Comparison of ENCODE assay signal across 8 cellular contexts in the genomic region with DNA sequence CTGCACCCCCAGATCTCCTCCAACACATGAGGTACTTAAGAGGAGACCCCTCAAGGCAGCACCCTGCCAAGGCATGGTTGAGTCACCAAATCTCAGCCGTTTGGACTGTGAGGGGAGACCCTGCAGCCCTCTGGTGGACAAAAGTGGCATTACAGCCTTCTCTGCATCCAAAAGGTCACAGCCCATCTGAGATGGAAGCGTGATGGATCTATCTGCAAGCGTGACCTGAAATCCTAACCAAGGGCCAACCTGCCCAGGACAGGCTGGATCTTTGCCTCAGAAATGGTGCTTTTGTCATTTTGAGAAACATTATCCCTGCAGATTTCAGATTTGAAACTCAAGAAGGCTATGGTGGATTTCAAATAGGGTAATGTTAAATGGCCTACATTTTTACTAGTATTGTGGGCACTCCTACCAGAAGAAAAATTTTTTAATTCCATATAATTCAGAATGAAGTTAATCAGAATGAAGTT. TPM values are rescaled to one million over a fixed set of nuclear protein-coding genes. Genes with fewer than 3 reads are reported as not detected.
DNase-seq lines count a peak whose midpoint lies in the region; TF ChIP-seq lines count a peak whose summit lies in the region.

No MANE protein-coding gene starts in this region.

- H3K4me3 Mint-ChIP-seq in activated T-helper 2 cell treated with anti-CD3 and anti-CD28 coated beads, Interferon-gamma antibody, Interleukin-2, Interleukin-4, amounts not matched to agents 10 μg/mL and 5 μg/mL and 100 μg/mL, durations not matched to agents 14 hours and 24 hours and 36 hours (ENCODE audit: low read depth): no peak overlapping the region

- H3K4me3 ChIP-seq in HL-60 (replicated peaks; ENCODE audit: insufficient read depth, low read length) (no peak overlapping the region), foreskin fibroblast (ENCODE audit: low read depth in 1 of 2, low read length in 2 of 2) (no peak overlapping the region), suprapubic skin (no peak overlapping the region)

- H3K9me3 ChIP-seq in suprapubic skin: no peaks in the 10 kb centered on the region

- H3K4me1 ChIP-seq in suprapubic skin: peaks cover 9% of the 10 kb centered on the region

- no peak overlapping the region for H3K27ac Mint-ChIP-seq in activated T-helper 2 cell treated with anti-CD3 and anti-CD28 coated beads, Interferon-gamma antibody, Interleukin-2, Interleukin-4, amounts not matched to agents 10 μg/mL and 5 μg/mL and 100 μg/mL, durations not matched to agents 14 hours and 24 hours and 36 hours

- DNase-seq in GM10266 (ENCODE audit: extremely low spot score): peak; percentile 82
- peak; percentile 45 to 66 for DNase-seq in HL-60 (ENCODE audit: low read depth in 1 of 2, low spot score in 1 of 2)
- peak; percentile 73 for DNase-seq in RPMI8226
- DNase-seq in activated T-helper 2 cell treated with anti-CD3 and anti-CD28 coated beads, Interferon-gamma antibody, Interleukin-2, Interleukin-4, amounts not matched to agents 10 μg/mL and 5 μg/mL and 100 μg/mL, durations not matched to agents 14 hours and 24 hours and 36 hours (ENCODE audit: low spot score): peak; percentile 63
- peak; percentile 49 to 84 for DNase-seq in foreskin fibroblast
- peak in 49 of 56 donors; percentile 9 to 93 (median 58) for DNase-seq in nucleus accumbens (lab: John Stamatoyannopoulos, UW)
- DNase-seq in suprapubic skin (ENCODE audit: low spot score in 2 of 2): peak; percentile 86 to 87
- no peak for DNase-seq in cortex of kidney (lab: John Stamatoyannopoulos, UW)

- TF ChIP-seq EP300 in suprapubic skin (IDR thresholded peaks at IDR 0.05): no peak

- intact Hi-C loops in activated T-helper 2 cell treated with anti-CD3 and anti-CD28 coated beads, Interferon-gamma antibody, Interleukin-2, Interleukin-4, amounts not matched to agents 10 μg/mL and 5 μg/mL and 100 μg/mL, durations not matched to agents 14 hours and 24 hours and 36 hours (cut with micrococcal nuclease): loop anchor here (1.0 kb wide), 2 partner anchors 203 to 341 kb away; no protein-coding TSS in a partner anchor

- H3K9me3 Mint-ChIP-seq in activated T-helper 2 cell treated with anti-CD3 and anti-CD28 coated beads, Interferon-gamma antibody, Interleukin-2, Interleukin-4, amounts not matched to agents 10 μg/mL and 5 μg/mL and 100 μg/mL, durations not matched to agents 14 hours and 24 hours and 36 hours: no peaks in the 10 kb centered on the region

- H3K27me3 ChIP-seq in HL-60 (ENCODE audit: insufficient read depth, poor library complexity, severe bottlenecking) (no peaks in the 10 kb centered on the region), suprapubic skin (no peaks in the 10 kb centered on the region)

- peaks cover 7% of the 10 kb centered on the region for H3K27me3 Mint-ChIP-seq in activated T-helper 2 cell treated with anti-CD3 and anti-CD28 coated beads, Interferon-gamma antibody, Interleukin-2, Interleukin-4, amounts not matched to agents 10 μg/mL and 5 μg/mL and 100 μg/mL, durations not matched to agents 14 hours and 24 hours and 36 hours (ENCODE audit: low read depth)

- H3K27ac ChIP-seq in HL-60 (replicated peaks): no peak overlapping the region
- H3K27ac ChIP-seq in suprapubic skin: no peak overlapping the region

- 0% methylated on average over 3 of the region's 3 CpGs for WGBS in suprapubic skin

- H3K4me1 Mint-ChIP-seq in activated T-helper 2 cell treated with anti-CD3 and anti-CD28 coated beads, Interferon-gamma antibody, Interleukin-2, Interleukin-4, amounts not matched to agents 10 μg/mL and 5 μg/mL and 100 μg/mL, durations not matched to agents 14 hours and 24 hours and 36 hours (ENCODE audit: low read depth): no peaks in the 10 kb centered on the region

- TF ChIP-seq CTCF in GM10266 (IDR thresholded peaks at IDR 0.05; ENCODE audit: control insufficient read depth, insufficient read depth, low read depth, missing control alignments) (peak; percentile 89), HL-60 (IDR thresholded peaks at IDR 0.05; ENCODE audit: insufficient read depth, low read length) (peak; percentile 99), foreskin fibroblast (IDR thresholded peaks at IDR 0.05; ENCODE audit: low read depth, low read length) (peak; percentile 94), suprapubic skin (IDR thresholded peaks at IDR 0.05) (peak; percentile 60 to 91)

- TF ChIP-seq POLR2A in suprapubic skin (IDR thresholded peaks at IDR 0.05): no peak

- H3K36me3 ChIP-seq in suprapubic skin: no peaks in the 10 kb centered on the region

- no peaks in the 10 kb centered on the region for H3K36me3 Mint-ChIP-seq in activated T-helper 2 cell treated with anti-CD3 and anti-CD28 coated beads, Interferon-gamma antibody, Interleukin-2, Interleukin-4, amounts not matched to agents 10 μg/mL and 5 μg/mL and 100 μg/mL, durations not matched to agents 14 hours and 24 hours and 36 hours (ENCODE audit: low read depth)

RNA-seq across cellular contexts. Expression of gene DHRS4, which starts 23.7 kb away (rescaled TPM):
- 17.8 and 22.5 TPM in 2 replicates for total RNA-seq in activated T-helper 2 cell treated with anti-CD3 and anti-CD28 coated beads, Interferon-gamma antibody, Interleukin-2, Interleukin-4, amounts not matched to agents 10 μg/mL and 5 μg/mL and 100 μg/mL, durations not matched to agents 14 hours and 24 hours and 36 hours
- total RNA-seq in suprapubic skin: 10 to 100 TPM; 24.0 to 35.8 (median 30.5) TPM

RNA-seq across cellular contexts. Expression of gene DHRS4L2, which starts 58.9 kb away (rescaled TPM):
- total RNA-seq in activated T-helper 2 cell treated with anti-CD3 and anti-CD28 coated beads, Interferon-gamma antibody, Interleukin-2, Interleukin-4, amounts not matched to agents 10 μg/mL and 5 μg/mL and 100 μg/mL, durations not matched to agents 14 hours and 24 hours and 36 hours: 23.9 and 24.9 TPM in 2 replicates
- total RNA-seq in suprapubic skin: 10 to 100 TPM; 17.5 to 27.9 (median 21.0) TPM
